ENCODE assay signal across 21 cellular contexts in genomic region chr2:99698896-99699295, GRCh38.
DNase-seq lines count a peak whose midpoint lies in the region; ATAC-seq and TF ChIP-seq lines count a peak whose summit lies in the region.
"Had no signal": no experiment of that assay in that cellular context is flagged by ENCODE, and none has a peak within 500 bp of the region (broad histone marks: within the 10 kb centered on the region; RNA-seq: fewer than 3 reads in every experiment).

No MANE protein-coding gene starts in this region.

- H3K27me3 Mint-ChIP-seq in activated CD8-positive, alpha-beta memory T cell treated with anti-CD3 and anti-CD28 coated beads, Interleukin-2, amount 10 ng/mL, durations not matched to agents 7 days and 5 days = peaks cover 12% of the 10 kb centered on the region

- 21% methylated on average over 2 of the region's 2 CpGs for WGBS in mammary epithelial cell (ENCODE audit: low coverage, missing lambda C conversion rate)

- H3K36me3 Mint-ChIP-seq in activated CD8-positive, alpha-beta memory T cell treated with anti-CD3 and anti-CD28 coated beads, Interleukin-2, amount 10 ng/mL, durations not matched to agents 7 days and 5 days = no peaks in the 10 kb centered on the region

- no peak overlapping the region for H2AFZ ChIP-seq in mammary epithelial cell (ENCODE audit: low read depth, low read length)

- H3K4me1 Mint-ChIP-seq in activated CD8-positive, alpha-beta memory T cell treated with anti-CD3 and anti-CD28 coated beads, Interleukin-2, amount 10 ng/mL, durations not matched to agents 7 days and 5 days = no peaks in the 10 kb centered on the region

- no peak overlapping the region for H3K4me3 ChIP-seq in mammary epithelial cell (replicated peaks in 1 of 3; ENCODE audit: insufficient read depth in 1 of 3, low read depth in 2 of 3, low read length in 3 of 3)
- H3K4me3 ChIP-seq: gastroesophageal sphincter, left lung, MG63, ovary, upper lobe of left lung had no signal

- DNase-seq in Daoy (ENCODE audit: low read depth) = peak; percentile 72
- DNase-seq in M059J (ENCODE audit: low read depth) = peak; percentile 77
- DNase-seq in mammary epithelial cell = peak; percentile 62
- peak; percentile 61 for DNase-seq in kidney tubule cell (ENCODE audit: low spot score)
- no peak for DNase-seq in NCI-H2227 treated with DMSO at 0.1 percent for 48 hours (lab: John Stamatoyannopoulos, UW)
- DNase-seq in activated CD8-positive, alpha-beta memory T cell treated with anti-CD3 and anti-CD28 coated beads, Interleukin-2, amount 10 ng/mL, durations not matched to agents 7 days and 5 days = no peak
- DNase-seq: activated CD4-positive, alpha-beta T cell treated with anti-CD3 and anti-CD28 coated beads, Interleukin-2, amount 50 U/mL, for 1 hour; anterior cingulate cortex; Caco-2; GDM1; NCI-H1694; NCI-H446 treated with DMSO at 0.1 percent for 48 hours; stimulated activated naive CD8-positive, alpha-beta T cell treated with anti-CD3 and anti-CD28 coated beads, Interleukin-15, amount 100 ng/mL, for 72 hours; T-helper 1 cell; upper lobe of left lung had no signal

- H3K4me3 Mint-ChIP-seq in activated CD8-positive, alpha-beta memory T cell treated with anti-CD3 and anti-CD28 coated beads, Interleukin-2, amount 10 ng/mL, durations not matched to agents 7 days and 5 days = no peak overlapping the region
- H3K4me3 Mint-ChIP-seq: stimulated activated naive CD8-positive, alpha-beta T cell treated with anti-CD3 and anti-CD28 coated beads, Interleukin-15, amount 100 ng/mL, for 72 hours had no signal

- no peaks in the 10 kb centered on the region for H3K79me2 ChIP-seq in mammary epithelial cell (ENCODE audit: insufficient read depth, low read length)

- H3K4me1 ChIP-seq in mammary epithelial cell (ENCODE audit: insufficient read depth, low read length) = peaks cover 18% of the 10 kb centered on the region
- H3K4me1 ChIP-seq: Caco-2, gastroesophageal sphincter, left lung, upper lobe of left lung had no signal

- in situ Hi-C loops in mammary epithelial cell (cut with MboI; ENCODE audit: low sequenced_read_pairs in 2 of 2) = no loop called here

- dilution Hi-C loops in mammary epithelial cell (cut with HindIII; ENCODE audit: low sequenced_read_pairs) = no loop called here

- intact Hi-C loops in mammary epithelial cell (cut with micrococcal nuclease) = loop anchor here (10.0 kb wide), 1 partner anchor 144 kb away; no protein-coding TSS in a partner anchor

- no peaks in the 10 kb centered on the region for H3K36me3 ChIP-seq in mammary epithelial cell (ENCODE audit: insufficient read depth, low read length)
- H3K36me3 ChIP-seq: gastroesophageal sphincter, left lung, MG63, ovary had no signal

- no peaks in the 10 kb centered on the region for H4K20me1 ChIP-seq in mammary epithelial cell (ENCODE audit: insufficient read depth, low read length)

- CTCF ChIA-PET in mammary epithelial cell (lab: Charles Lee; ENCODE audit: low non-redundant PET) = no interaction called here
- CTCF ChIA-PET in activated CD8-positive, alpha-beta memory T cell treated with anti-CD3 and anti-CD28 coated beads, Interleukin-2, amount 10 ng/mL, durations not matched to agents 7 days and 5 days (lab: Charles Lee) = no interaction called here

- no peak overlapping the region for H3K9ac ChIP-seq in mammary epithelial cell (ENCODE audit: insufficient read depth, low read length)

- H3K27me3 ChIP-seq in mammary epithelial cell (ENCODE audit: insufficient read depth, low read length) = peaks cover 2% of the 10 kb centered on the region
- H3K27me3 ChIP-seq: gastroesophageal sphincter, left lung, MG63, ovary, upper lobe of left lung had no signal

- no peaks in the 10 kb centered on the region for H3K9me3 Mint-ChIP-seq in activated CD8-positive, alpha-beta memory T cell treated with anti-CD3 and anti-CD28 coated beads, Interleukin-2, amount 10 ng/mL, durations not matched to agents 7 days and 5 days (ENCODE audit: low read depth)
- H3K9me3 Mint-ChIP-seq: stimulated activated naive CD8-positive, alpha-beta T cell treated with anti-CD3 and anti-CD28 coated beads, Interleukin-15, amount 100 ng/mL, for 72 hours had no signal

- TF ChIP-seq CTCF in mammary epithelial cell (conservative IDR thresholded peaks at IDR 0.05 in 1 of 2, IDR thresholded peaks at IDR 0.05 in 1 of 2; ENCODE audit: extremely low read depth in 1 of 2, insufficient read depth in 1 of 2, low read depth in 1 of 2, low read length in 2 of 2) = no peak

- H3K27ac ChIP-seq in mammary epithelial cell (ENCODE audit: insufficient read depth, low read depth, low read length) = no peak overlapping the region
- H3K27ac ChIP-seq: gastroesophageal sphincter, left lung, ovary, upper lobe of left lung had no signal

- no peak overlapping the region for H3K4me2 ChIP-seq in mammary epithelial cell (ENCODE audit: insufficient read depth, low read depth, low read length)

- no TSS peak for BruUV-seq in mammary epithelial cell (replicated peaks; lab: Mats Ljungman, UMichigan)

- H3K9me3 ChIP-seq in mammary epithelial cell (replicated peaks; ENCODE audit: insufficient read depth, low read length) = no peaks in the 10 kb centered on the region
- H3K9me3 ChIP-seq: Caco-2, gastroesophageal sphincter, left lung, MG63, ovary, upper lobe of left lung had no signal

- ATAC-seq in HG03521 (IDR thresholded peaks at IDR 0.05; ENCODE audit: unreplicated experiment) = no peak
- ATAC-seq in GM21381 (IDR thresholded peaks at IDR 0.05; ENCODE audit: unreplicated experiment) = no peak
- no peak for ATAC-seq in activated CD8-positive, alpha-beta memory T cell treated with anti-CD3 and anti-CD28 coated beads, Interleukin-2, amount 10 ng/mL, durations not matched to agents 7 days and 5 days
- ATAC-seq: stimulated activated naive CD8-positive, alpha-beta T cell treated with anti-CD3 and anti-CD28 coated beads, Interleukin-15, amount 100 ng/mL, for 72 hours had no signal

- H3K27ac Mint-ChIP-seq in activated CD8-positive, alpha-beta memory T cell treated with anti-CD3 and anti-CD28 coated beads, Interleukin-2, amount 10 ng/mL, durations not matched to agents 7 days and 5 days = no peak overlapping the region

Comparison
In these comparisons a context has a peak if more than half of its experiments do, and no peak if none do; other contexts are left out.
1. DNase-seq: peak in Daoy (single experiment), M059J (single experiment), mammary epithelial cell (single experiment) and kidney tubule cell (single experiment); none in NCI-H2227 treated with DMSO at 0.1 percent for 48 hours (single experiment) and activated CD8-positive, alpha-beta memory T cell treated with anti-CD3 and anti-CD28 coated beads, Interleukin-2, amount 10 ng/mL, durations not matched to agents 7 days and 5 days (single experiment).